Comparison of ENCODE assay signal across 8 cellular contexts in genomic region chr2:200308421-200309295, GRCh38. TPM values are rescaled to one million over a fixed set of nuclear protein-coding genes. Genes with fewer than 3 reads are reported as not detected.
DNase-seq lines count a peak whose midpoint lies in the region; ATAC-seq and TF ChIP-seq lines count a peak whose summit lies in the region.

No MANE protein-coding gene starts in this region.

- H3K9me2 ChIP-seq in PC-9 (ENCODE audit: insufficient read depth), result no peaks in the 10 kb centered on the region

- peak overlapping the region; percentile 76 for H2AFZ ChIP-seq in PC-9

- ATAC-seq in GM21786 (IDR thresholded peaks at IDR 0.05; ENCODE audit: unreplicated experiment), result no peak

- peaks cover 79% of the 10 kb centered on the region for H3K79me2 ChIP-seq in PC-9 (ENCODE audit: low read depth)

- no peak for TF ChIP-seq POLR2A in esophagus squamous epithelium (IDR thresholded peaks at IDR 0.05)

- intact Hi-C loops in PC-9 (cut with micrococcal nuclease; ENCODE audit: unreplicated experiment), result loop anchor here (2.0 to 5.0 kb wide), 3 partner anchors 68 to 174 kb away; no protein-coding TSS in a partner anchor
- intact Hi-C loops in esophagus squamous epithelium (cut with DNase I), result no loop called here

- H3K27me3 ChIP-seq in PC-9 (ENCODE audit: insufficient read depth, low read depth), result no peaks in the 10 kb centered on the region
- no peaks in the 10 kb centered on the region for H3K27me3 ChIP-seq in esophagus squamous epithelium

- H3K4me1 ChIP-seq in PC-9 (replicated peaks; ENCODE audit: insufficient read depth), result peaks cover 54% of the 10 kb centered on the region
- peaks cover 13 to 72% (median 21%) of the 10 kb centered on the region in 3 donors for H3K4me1 ChIP-seq in esophagus squamous epithelium

- peaks cover 19% of the 10 kb centered on the region for H3F3A ChIP-seq in PC-9 (ENCODE audit: insufficient read depth, low read depth)

- no peaks in the 10 kb centered on the region; the same call in 1 of the 2 replicates for H4K20me1 ChIP-seq in PC-9 (ENCODE audit: insufficient read depth)

- POLR2A ChIA-PET in GM10248 (lab: Yijun Ruan, JAX), result no interaction called here
- POLR2A ChIA-PET in PC-9 (lab: Charles Lee; ENCODE audit: unreplicated experiment), result interaction anchor here (0.6 to 0.9 kb wide), 4 partner anchors 10 to 68 kb away, joined by 3 to 4 read pairs (median 4); no protein-coding TSS in a partner anchor

- H3K4me3 ChIP-seq in PC-9, result peak overlapping the region; percentile 86
- peak overlapping the region in 3 of 4 donors; percentile 76 to 99 (median 79) for H3K4me3 ChIP-seq in esophagus squamous epithelium

- H3K36me3 ChIP-seq in PC-9 (ENCODE audit: low read depth), result no peaks in the 10 kb centered on the region
- H3K36me3 ChIP-seq in esophagus squamous epithelium, result no peaks in the 10 kb centered on the region

- CTCF ChIA-PET in GM10248 (lab: Yijun Ruan, JAX) (interaction anchor here (1.3 to 1.4 kb wide), 2 partner anchors 29 to 89 kb away, joined by 3 read pairs; no protein-coding TSS in a partner anchor), PC-9 (lab: Charles Lee) (interaction anchor here (0.6 to 1.2 kb wide), 2 partner anchors 34 to 109 kb away, joined by 3 read pairs; no protein-coding TSS in a partner anchor)

- 31 to 48% methylated on average over 5 of the region's 5 CpGs for whole genome bisulfite sequencing in esophagus squamous epithelium, 2 donors

- H3K27ac ChIP-seq in PC-9 (peak overlapping the region; percentile 84), esophagus squamous epithelium (peak overlapping the region; percentile 20 to 97 (median 92))

- peak overlapping the region; percentile 94 for H3K4me2 ChIP-seq in PC-9

- no peaks in the 10 kb centered on the region; the same call in 1 of the 2 replicates for H3K9me3 ChIP-seq in PC-9 (ENCODE audit: insufficient read depth, low read depth)
- no peaks in the 10 kb centered on the region for H3K9me3 ChIP-seq in esophagus squamous epithelium

- no peak for DNase-seq in GM10248 (ENCODE audit: extremely low spot score)
- no peak for DNase-seq in PC-9
- DNase-seq in esophagus squamous epithelium (lab: John Stamatoyannopoulos, UW), result no peak
- peak; percentile 53 for DNase-seq in renal cortical epithelial cell (ENCODE audit: low read depth)
- no peak for DNase-seq in NCI-H2171 (lab: John Stamatoyannopoulos, UW)
- no peak for DNase-seq in activated gamma-delta T cell (lab: John Stamatoyannopoulos, UW)
- no peak for DNase-seq in NCI-H2029 treated with DMSO at 0.1 percent for 48 hours (lab: John Stamatoyannopoulos, UW)

- TF ChIP-seq CTCF in GM10248 (IDR thresholded peaks at IDR 0.05; ENCODE audit: control extremely low read depth, extremely low read depth, low read depth, missing control alignments) (peak; percentile 7), PC-9 (conservative IDR thresholded peaks at IDR 0.05) (no peak; the same call in 1 of the 2 replicates), esophagus squamous epithelium (IDR thresholded peaks at IDR 0.05) (no peak)

- BruUV-seq in PC-9 (replicated peaks; lab: Mats Ljungman, UMichigan), result no TSS peak

RNA-seq across cellular contexts. Expression of gene SPATS2L, which starts 2.2 kb away (rescaled TPM):
- total RNA-seq in PC-9 (2021), result 189 and 199 TPM in 2 replicates
- 10 to 100 TPM; 53.2 to 91.9 (median 68.3) TPM for total RNA-seq in esophagus squamous epithelium
- total RNA-seq in renal cortical epithelial cell, result 54.2 and 293 TPM in 2 replicates
